ENCODE assay signal across 7 cellular contexts in the genomic region with DNA sequence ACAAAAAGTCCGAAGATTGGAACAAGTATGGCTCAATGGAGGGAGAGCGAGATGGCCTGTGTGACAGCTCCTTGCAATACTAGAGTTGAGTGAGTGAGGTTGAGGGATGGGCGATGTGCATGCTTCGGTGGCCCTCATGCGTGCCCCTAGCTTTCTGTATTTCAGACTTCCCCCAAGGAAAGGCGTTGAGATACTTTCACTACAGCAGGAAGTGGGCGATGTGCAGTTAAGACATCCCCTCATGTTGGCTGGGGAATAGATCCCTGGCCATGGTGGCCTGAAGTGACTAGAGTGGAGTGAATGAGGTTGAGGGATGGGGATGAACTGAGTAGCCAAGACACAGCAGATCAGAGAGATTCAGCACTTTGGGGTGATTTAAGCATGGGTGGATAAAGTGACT.
"Had no signal": no experiment of that assay in that cellular context is flagged by ENCODE, and none has a peak within 500 bp of the region (broad histone marks: within the 10 kb centered on the region; RNA-seq: fewer than 3 reads in every experiment).

No MANE protein-coding gene starts in this region.

- H3K4me2 ChIP-seq: KMS-11 had no signal

- FAIRE-seq: HepG2, HTR-8/SVneo had no signal

- ATAC-seq: HepG2 had no signal

- H3K9ac ChIP-seq: KMS-11 had no signal

- H3K27ac ChIP-seq: HL-60, KMS-11 had no signal

- DNase-seq: IMR-90, KBM-7, KG1 had no signal
